ENCODE assay signal across 15 cellular contexts in the genomic region with DNA sequence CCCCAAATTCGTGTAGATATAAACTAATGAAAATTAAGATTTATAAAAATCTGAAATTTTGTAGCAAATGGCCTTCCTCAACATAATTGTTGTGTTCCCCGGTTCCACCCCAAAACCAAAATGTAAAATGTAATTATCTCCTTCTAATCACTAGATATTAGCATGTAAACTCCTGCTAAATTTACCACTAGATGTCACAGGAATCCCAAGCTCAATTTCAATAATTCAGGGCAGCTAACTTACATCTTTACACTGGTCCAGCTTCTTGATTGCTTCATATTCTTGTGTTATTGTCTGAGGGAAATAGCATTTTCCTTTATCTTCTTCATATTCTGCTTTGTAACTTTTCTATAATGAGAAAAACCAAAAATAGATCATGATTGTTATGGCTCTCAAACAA. TPM values are rescaled to one million over a fixed set of nuclear protein-coding genes. Genes with fewer than 3 reads are reported as not detected.
DNase-seq lines count a peak whose midpoint lies in the region; ATAC-seq, FAIRE-seq and TF ChIP-seq lines count a peak whose summit lies in the region.
"Had no signal": no experiment of that assay in that cellular context is flagged by ENCODE, and none has a peak within 500 bp of the region (broad histone marks: within the 10 kb centered on the region; RNA-seq: fewer than 3 reads in every experiment).

No MANE protein-coding gene starts in this region.

- H3K4me1 ChIP-seq in K562 (replicated peaks in 1 of 2; ENCODE audit: control insufficient read depth in 2 of 2, insufficient read depth in 2 of 2, low read length in 2 of 2), result peaks cover 0 to 7% of the 10 kb centered on the region in 2 experiments; a peak in 1 of 5 replicates
- no peaks in the 10 kb centered on the region for H3K4me1 ChIP-seq in foreskin keratinocyte
- no peaks in the 10 kb centered on the region for H3K4me1 ChIP-seq in esophagus muscularis mucosa
- H3K4me1 ChIP-seq: BLaER1 treated with 17β-estradiol and CSF1 and Interleukin-3, amounts not matched to agents 10 nM and 100 nM had no signal

- POLR2A ChIA-PET in K562 (lab: Yijun Ruan, JAX), result interaction anchor here (0.7 to 1.0 kb wide), 2 partner anchors 17 to 158 kb away, joined by 3 to 4 read pairs; no protein-coding TSS in a partner anchor

- CTCF ChIA-PET in K562 (lab: Yijun Ruan, JAX; ENCODE audit: low intra/inter-chr PET ratio), result no interaction called here

- no peak for FAIRE-seq in K562 (lab: Jason Lieb, UNC)
- FAIRE-seq: A204.1 had no signal

- H3K4me2 ChIP-seq in K562 (ENCODE audit: insufficient read depth, low read length), result no peak overlapping the region
- H3K4me2 ChIP-seq: BLaER1 treated with 17β-estradiol and CSF1 and Interleukin-3, amounts not matched to agents 10 nM and 100 nM had no signal

- H2AFZ ChIP-seq in K562 (ENCODE audit: low read depth, low read length), result no peak overlapping the region
- H2AFZ ChIP-seq: GM23248 had no signal

- no peaks in the 10 kb centered on the region for H3K79me2 ChIP-seq in K562 (ENCODE audit: control insufficient read depth, insufficient read depth, low read length)

- H3K9me3 ChIP-seq in K562 (replicated peaks; ENCODE audit: control insufficient read depth, insufficient read depth, low read depth, low read length) (no peaks in the 10 kb centered on the region), esophagus muscularis mucosa (no peaks in the 10 kb centered on the region)
- H3K9me3 ChIP-seq: BLaER1 treated with 17β-estradiol and CSF1 and Interleukin-3, amounts not matched to agents 10 nM and 100 nM had no signal

- in situ Hi-C loops in GM13977 (cut with MboI; ENCODE audit: low pct_unique_long_range_greater_than_20kb, low sequenced_read_pairs, unreplicated experiment) (no loop called here), K562 (cut with MboI) (no loop called here), KBM-7 (cut with MboI; ENCODE audit: low pct_unique_long_range_greater_than_20kb, low sequenced_read_pairs) (no loop called here)

- peak; percentile 5 for DNase-seq in AG10803 (ENCODE audit: low read depth)
- DNase-seq in GM13977 (ENCODE audit: low spot score), result no peak
- DNase-seq in K562 (ENCODE audit: extremely low read depth in 1 of 4, low spot score in 3 of 4), result no peak
- no peak for DNase-seq in foreskin keratinocyte
- DNase-seq in esophagus muscularis mucosa (ENCODE audit: extremely low spot score), result no peak
- DNase-seq in NOMO-1 (lab: John Stamatoyannopoulos, UW; ENCODE audit: unreplicated experiment in 2 of 2), result no peak
- DNase-seq in KBM-7, result no peak
- DNase-seq: GM23248, NCI-H1417 treated with DMSO at 0.1 percent for 48 hours, NCI-H2029 treated with DMSO at 0.1 percent for 48 hours, NCI-H2171 treated with DMSO at 0.1 percent for 48 hours, NCI-H446 treated with DMSO at 0.1 percent for 48 hours had no signal

- no peaks in the 10 kb centered on the region for H3K27me3 ChIP-seq in K562 (ENCODE audit: control insufficient read depth in 2 of 2, insufficient read depth in 2 of 2, low read length in 2 of 2)
- peaks cover 5% of the 10 kb centered on the region for H3K27me3 ChIP-seq in foreskin keratinocyte
- no peaks in the 10 kb centered on the region for H3K27me3 ChIP-seq in esophagus muscularis mucosa
- H3K27me3 ChIP-seq: BLaER1 treated with 17β-estradiol and CSF1 and Interleukin-3, amounts not matched to agents 10 nM and 100 nM had no signal

- 12% methylated on average over 2 of the region's 2 CpGs for WGBS in K562 (ENCODE audit: insufficient coverage, low coverage, missing lambda C conversion rate)
- WGBS in esophagus muscularis mucosa, result 64% methylated on average over 2 of the region's 2 CpGs

- TF ChIP-seq CTCF in AG10803 (conservative IDR thresholded peaks at IDR 0.05; ENCODE audit: low read length), result no peak
- TF ChIP-seq CTCF in GM13977 (IDR thresholded peaks at IDR 0.05; ENCODE audit: extremely low read depth, insufficient read depth, missing control alignments), result peak; percentile 18
- TF ChIP-seq CTCF in K562 (IDR thresholded peaks at IDR 0.05 in 2 of 3, conservative IDR thresholded peaks at IDR 0.05 in 1 of 3; ENCODE audit: insufficient read depth in 2 of 3, low read depth in 1 of 3, low read length in 3 of 3), result no peak
- peak; percentile 8 for TF ChIP-seq CTCF in foreskin keratinocyte (conservative IDR thresholded peaks at IDR 0.05)
- TF ChIP-seq CTCF in esophagus muscularis mucosa (IDR thresholded peaks at IDR 0.05), result no peak

- TF ChIP-seq EP300 in K562 (IDR thresholded peaks at IDR 0.05; ENCODE audit: low read length), result no peak
- no peak for TF ChIP-seq EP300 in esophagus muscularis mucosa (IDR thresholded peaks at IDR 0.05)

- H3K4me3 ChIP-seq in AG10803 (ENCODE audit: low read length) (no peak overlapping the region), K562 (no peak overlapping the region), esophagus muscularis mucosa (no peak overlapping the region)
- H3K4me3 ChIP-seq: BLaER1 treated with 17β-estradiol and CSF1 and Interleukin-3, amounts not matched to agents 10 nM and 100 nM; GM23248 had no signal

- TF ChIP-seq RAD21 in K562 (CRISPR knock-in tag; conservative IDR thresholded peaks at IDR 0.05 in 1 of 2, IDR thresholded peaks at IDR 0.05 in 1 of 2), result peak; percentile 11 to 32; a peak in 1 of 4 replicates

- TF ChIP-seq POLR2A in K562 (conservative IDR thresholded peaks at IDR 0.05), result no peak
- no peak for TF ChIP-seq POLR2A in esophagus muscularis mucosa (IDR thresholded peaks at IDR 0.05; ENCODE audit: low read depth)

- no peaks in the 10 kb centered on the region for H3K9me1 ChIP-seq in K562 (ENCODE audit: control insufficient read depth, insufficient read depth, low read length)

- H3K36me3 ChIP-seq in K562 (ENCODE audit: control insufficient read depth, insufficient read depth, low read length) (no peaks in the 10 kb centered on the region), esophagus muscularis mucosa (no peaks in the 10 kb centered on the region)
- H3K36me3 ChIP-seq: BLaER1 treated with 17β-estradiol and CSF1 and Interleukin-3, amounts not matched to agents 10 nM and 100 nM had no signal

- H4K20me1 ChIP-seq in K562 (replicated peaks; ENCODE audit: control insufficient read depth, insufficient read depth, low read length), result no peaks in the 10 kb centered on the region
- H4K20me1 ChIP-seq: BLaER1 treated with 17β-estradiol and CSF1 and Interleukin-3, amounts not matched to agents 10 nM and 100 nM had no signal

- H3K27ac ChIP-seq in K562 (ENCODE audit: extremely low read depth, low read depth, low read length) (no peak overlapping the region), foreskin keratinocyte (no peak overlapping the region), esophagus muscularis mucosa (replicated peaks in 1 of 4) (no peak overlapping the region)
- H3K27ac ChIP-seq: BLaER1 treated with 17β-estradiol and CSF1 and Interleukin-3, amounts not matched to agents 10 nM and 100 nM; GM23248 had no signal

- ATAC-seq in K562 (no peak), foreskin keratinocyte (no peak), GM21723 (IDR thresholded peaks at IDR 0.05; ENCODE audit: unreplicated experiment) (no peak)

- H3K9ac ChIP-seq in K562 (ENCODE audit: insufficient read depth in 1 of 2, low read depth in 2 of 2, low read length in 2 of 2), result no peak overlapping the region
- H3K9ac ChIP-seq: BLaER1 treated with 17β-estradiol and CSF1 and Interleukin-3, amounts not matched to agents 10 nM and 100 nM; GM23248 had no signal

- no TSS peak for BruUV-seq in K562 (replicated peaks; lab: Mats Ljungman, UMichigan)

- intact Hi-C loops in K562 (cut with micrococcal nuclease) (no loop called here), esophagus muscularis mucosa (cut with DNase I) (no loop called here)

TF ChIP-seq in K562, 482 proteins besides CTCF, POLR2A, EP300 and RAD21:
- TF ChIP-seq CEBPG (CRISPR knock-in tag; IDR thresholded peaks at IDR 0.05), result no peak
- TF ChIP-seq CEBPG (tag; conservative IDR thresholded peaks at IDR 0.05 in 1 of 2, IDR thresholded peaks at IDR 0.05 in 1 of 2), result peak; percentile 21 to 38; a peak in 1 of 4 replicates
- no peak for TF ChIP-seq ZNF184 (CRISPR knock-in tag; IDR thresholded peaks at IDR 0.05)

RNA-seq across cellular contexts. Expression of gene NEB, which starts 42.7 kb away (rescaled TPM):
- 1.6 and 8.7 TPM in 2 replicates for total RNA-seq in K562 (2011; cell fraction: chromatin; rRNA removed; ENCODE audit: low replicate concordance)
- total RNA-seq in K562 (2011; cell fraction: nucleolus; rRNA removed), result 0.50 and 1.4 TPM in 2 replicates
- total RNA-seq in K562 (2011; cell fraction: nucleoplasm; rRNA removed), result 2.7 and 3.7 TPM in 2 replicates
- total RNA-seq in K562 (2014; rRNA removed) (2.7 and 3.8 TPM in 2 replicates), K562 (2014; rRNA removed; fragmentation: Illumina TruSeq; extraction: Trizol) (3.8 and 5.1 TPM in 2 replicates), K562 (2015; rRNA removed; fragmentation: Illumina TruSeq; extraction: Trizol) (3.6 and 4.4 TPM in 2 replicates), K562 (2021) (2.2 and 2.5 TPM in 2 replicates), foreskin keratinocyte (under 0.01 and 0.27 TPM in 2 replicates), esophagus muscularis mucosa (under 1 TPM; 0.23 to 0.84 (median 0.54) TPM)
- polyA plus RNA-seq in K562 (2011; rRNA removed) (0.65 and 1.7 TPM in 2 replicates), K562 (2014; fragmentation: Illumina TruSeq; extraction: Trizol) (3.2 and 3.7 TPM in 2 replicates), K562 (2014; fragmentation: Nextera tagmentation; extraction: Ambion mirVana) (1 to 10 TPM; 1.7 to 3.4 TPM), K562 (2014; rRNA removed) (2.9 and 8.3 TPM in 2 replicates), foreskin keratinocyte (not detected in 2 replicates)
- polyA plus RNA-seq in K562 (2011; cell fraction: cytosol; rRNA removed), result 0.49 and 0.63 TPM in 2 replicates
- 2.0 and 2.9 TPM in 2 replicates for polyA plus RNA-seq in K562 (2011; cell fraction: nucleus; rRNA removed)
- 3.9 and 12.9 TPM in 2 replicates for polyA plus RNA-seq in K562 (2012)
- 2.6 and 3.6 TPM in 2 replicates for polyA minus RNA-seq in K562 (2011; rRNA and poly(A)+ RNA removed)
- 1.2 and 1.7 TPM in 2 replicates for polyA minus RNA-seq in K562 (2011; cell fraction: cytosol; rRNA and poly(A)+ RNA removed)
- 4.2 and 4.4 TPM in 2 replicates for polyA minus RNA-seq in K562 (2011; cell fraction: nucleus; rRNA and poly(A)+ RNA removed)

Comparison
In these comparisons a context has a peak if more than half of its experiments do, and no peak if none do; other contexts are left out.
1. CTCF ChIP-seq: peak in GM13977 (single experiment) and foreskin keratinocyte (single experiment); none in AG10803 (single experiment), K562 (0 of 3) and esophagus muscularis mucosa (0 of 3).